Comparison of ENCODE assay signal across 20 cellular contexts in the genomic region with DNA sequence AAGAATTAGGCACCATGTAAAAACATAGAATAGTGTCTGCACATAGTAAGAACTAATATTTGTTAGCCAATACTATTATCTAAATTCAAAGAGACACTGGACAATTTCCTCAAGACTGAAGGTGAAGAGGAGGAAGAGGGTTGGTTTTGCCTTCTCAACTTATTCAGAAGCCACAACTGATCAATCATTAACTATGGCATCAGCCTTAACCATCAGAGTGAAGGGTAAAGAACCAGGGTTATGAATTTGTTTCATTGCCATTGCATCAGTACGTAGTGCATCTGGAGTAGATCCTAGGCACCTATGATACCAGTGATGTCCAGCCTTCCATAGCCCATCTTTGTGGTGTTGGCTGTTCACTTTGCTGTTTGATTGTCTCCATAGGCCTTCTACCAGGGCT.
A peak's percentile ranks its signal among the peaks of the same experiment; 100 is the strongest.
DNase-seq lines count a peak whose midpoint lies in the region; ATAC-seq and TF ChIP-seq lines count a peak whose summit lies in the region.
"Had no signal": no experiment of that assay in that cellular context is flagged by ENCODE, and none has a peak within 500 bp of the region (broad histone marks: within the 10 kb centered on the region; RNA-seq: fewer than 3 reads in every experiment).

No MANE protein-coding gene starts in this region.

- no peak overlapping the region for H3K27ac Mint-ChIP-seq in activated T-helper 1 cell treated with anti-CD3 and anti-CD28 coated beads, Interleukin-12 subunit alpha, Interleukin-12 subunit beta, Interleukin-2, Interleukin-4 antibody, amounts not matched to agents 30 ng/mL and 10 ng/mL and 1 ng/mL, durations not matched to agents 14 hours and 24 hours and 36 hours
- H3K27ac Mint-ChIP-seq: IgD-negative memory B cell had no signal

- H3K4me3 Mint-ChIP-seq in activated T-helper 1 cell treated with anti-CD3 and anti-CD28 coated beads, Interleukin-12 subunit alpha, Interleukin-12 subunit beta, Interleukin-2, Interleukin-4 antibody, amounts not matched to agents 30 ng/mL and 10 ng/mL and 1 ng/mL, durations not matched to agents 14 hours and 24 hours and 36 hours = no peak overlapping the region
- H3K4me3 Mint-ChIP-seq: CD4-positive, alpha-beta memory T cell; IgD-negative memory B cell had no signal

- H3K9me3 Mint-ChIP-seq in activated T-helper 1 cell treated with anti-CD3 and anti-CD28 coated beads, Interleukin-12 subunit alpha, Interleukin-12 subunit beta, Interleukin-2, Interleukin-4 antibody, amounts not matched to agents 30 ng/mL and 10 ng/mL and 1 ng/mL, durations not matched to agents 14 hours and 24 hours and 36 hours = no peaks in the 10 kb centered on the region

- no peaks in the 10 kb centered on the region for H3K36me3 Mint-ChIP-seq in activated T-helper 1 cell treated with anti-CD3 and anti-CD28 coated beads, Interleukin-12 subunit alpha, Interleukin-12 subunit beta, Interleukin-2, Interleukin-4 antibody, amounts not matched to agents 30 ng/mL and 10 ng/mL and 1 ng/mL, durations not matched to agents 14 hours and 24 hours and 36 hours (ENCODE audit: low read depth)
- H3K36me3 Mint-ChIP-seq: CD4-positive, alpha-beta memory T cell had no signal

- H3K4me1 Mint-ChIP-seq in activated T-helper 1 cell treated with anti-CD3 and anti-CD28 coated beads, Interleukin-12 subunit alpha, Interleukin-12 subunit beta, Interleukin-2, Interleukin-4 antibody, amounts not matched to agents 30 ng/mL and 10 ng/mL and 1 ng/mL, durations not matched to agents 14 hours and 24 hours and 36 hours (ENCODE audit: low read depth) = no peaks in the 10 kb centered on the region
- H3K4me1 Mint-ChIP-seq: CD4-positive, alpha-beta memory T cell; IgD-negative memory B cell had no signal

- no peaks in the 10 kb centered on the region for H3K27me3 Mint-ChIP-seq in activated T-helper 1 cell treated with anti-CD3 and anti-CD28 coated beads, Interleukin-12 subunit alpha, Interleukin-12 subunit beta, Interleukin-2, Interleukin-4 antibody, amounts not matched to agents 30 ng/mL and 10 ng/mL and 1 ng/mL, durations not matched to agents 14 hours and 24 hours and 36 hours (ENCODE audit: insufficient read depth)
- H3K27me3 Mint-ChIP-seq: CD4-positive, alpha-beta memory T cell; IgD-negative memory B cell had no signal

- no peaks in the 10 kb centered on the region for H3K36me3 ChIP-seq in ascending aorta
- H3K36me3 ChIP-seq: BLaER1 treated with 17β-estradiol and CSF1 and Interleukin-3, amounts not matched to agents 10 nM and 100 nM; SJSA1 had no signal

- peaks cover 0 to 19% of the 10 kb centered on the region in 2 donors for H3K4me1 ChIP-seq in ascending aorta
- H3K4me1 ChIP-seq: BLaER1 treated with 17β-estradiol and CSF1 and Interleukin-3, amounts not matched to agents 10 nM and 100 nM; SJSA1 had no signal

- peak overlapping the region; percentile 26 to 49 for H3K27ac ChIP-seq in ascending aorta
- H3K27ac ChIP-seq: 22Rv1; BLaER1 treated with 17β-estradiol and CSF1 and Interleukin-3, amounts not matched to agents 10 nM and 100 nM; SJSA1 had no signal

- ATAC-seq in GM18870 (IDR thresholded peaks at IDR 0.05; ENCODE audit: unreplicated experiment) (peak; percentile 51), HG02759 (IDR thresholded peaks at IDR 0.05; ENCODE audit: unreplicated experiment) (peak; percentile 64), GM21825 (IDR thresholded peaks at IDR 0.05; ENCODE audit: unreplicated experiment) (no peak), HG02938 (IDR thresholded peaks at IDR 0.05; ENCODE audit: unreplicated experiment) (no peak)
- ATAC-seq: Right ventricle myocardium inferior had no signal

- H3K9me3 ChIP-seq in ascending aorta = no peaks in the 10 kb centered on the region
- H3K9me3 ChIP-seq: SJSA1 had no signal

- H3K4me3 ChIP-seq in ascending aorta = no peak overlapping the region
- H3K4me3 ChIP-seq: BLaER1 treated with 17β-estradiol and CSF1 and Interleukin-3, amounts not matched to agents 10 nM and 100 nM; SJSA1 had no signal

- DNase-seq in ACHN = peak; percentile 65
- DNase-seq in ascending aorta (ENCODE audit: low spot score in 2 of 2) = no peak
- DNase-seq in activated T-helper 1 cell treated with anti-CD3 and anti-CD28 coated beads, Interleukin-12 subunit alpha, Interleukin-12 subunit beta, Interleukin-2, Interleukin-4 antibody, amounts not matched to agents 30 ng/mL and 10 ng/mL and 1 ng/mL, durations not matched to agents 14 hours and 24 hours and 36 hours (ENCODE audit: low spot score) = no peak
- no peak for DNase-seq in stimulated activated CD4-positive, alpha-beta T cell treated with anti-CD3 and anti-CD28 coated beads, Interleukin-2, amount 100 ng/mL, for 48 hours
- DNase-seq: CD4-positive, alpha-beta memory T cell; NCI-H1105; NCI-H1694; NCI-H2081; NCI-H446; NCI-H526 treated with DMSO at 0.1 percent for 48 hours; OCI-M1 had no signal

- no peaks in the 10 kb centered on the region for H3K27me3 ChIP-seq in ascending aorta
- H3K27me3 ChIP-seq: BLaER1 treated with 17β-estradiol and CSF1 and Interleukin-3, amounts not matched to agents 10 nM and 100 nM; SJSA1 had no signal

- intact Hi-C loops in ascending aorta (cut with DNase I) = no loop called here
- intact Hi-C loops in activated T-helper 1 cell treated with anti-CD3 and anti-CD28 coated beads, Interleukin-12 subunit alpha, Interleukin-12 subunit beta, Interleukin-2, Interleukin-4 antibody, amounts not matched to agents 30 ng/mL and 10 ng/mL and 1 ng/mL, durations not matched to agents 14 hours and 24 hours and 36 hours (cut with micrococcal nuclease) = no loop called here

- no peak for TF ChIP-seq CTCF in ascending aorta (IDR thresholded peaks at IDR 0.05)

- in situ Hi-C loops in ACHN (cut with HindIII; ENCODE audit: low pct_ligation_motif_present, low pct_unique_long_range_greater_than_20kb, low sequenced_read_pairs) = no loop called here

Comparison
In these comparisons a context has a peak if more than half of its experiments do, and no peak if none do; other contexts are left out.
1. ATAC-seq: peak in GM18870 (single experiment) and HG02759 (single experiment); none in GM21825 (single experiment) and HG02938 (single experiment).